In the genomic region with DNA sequence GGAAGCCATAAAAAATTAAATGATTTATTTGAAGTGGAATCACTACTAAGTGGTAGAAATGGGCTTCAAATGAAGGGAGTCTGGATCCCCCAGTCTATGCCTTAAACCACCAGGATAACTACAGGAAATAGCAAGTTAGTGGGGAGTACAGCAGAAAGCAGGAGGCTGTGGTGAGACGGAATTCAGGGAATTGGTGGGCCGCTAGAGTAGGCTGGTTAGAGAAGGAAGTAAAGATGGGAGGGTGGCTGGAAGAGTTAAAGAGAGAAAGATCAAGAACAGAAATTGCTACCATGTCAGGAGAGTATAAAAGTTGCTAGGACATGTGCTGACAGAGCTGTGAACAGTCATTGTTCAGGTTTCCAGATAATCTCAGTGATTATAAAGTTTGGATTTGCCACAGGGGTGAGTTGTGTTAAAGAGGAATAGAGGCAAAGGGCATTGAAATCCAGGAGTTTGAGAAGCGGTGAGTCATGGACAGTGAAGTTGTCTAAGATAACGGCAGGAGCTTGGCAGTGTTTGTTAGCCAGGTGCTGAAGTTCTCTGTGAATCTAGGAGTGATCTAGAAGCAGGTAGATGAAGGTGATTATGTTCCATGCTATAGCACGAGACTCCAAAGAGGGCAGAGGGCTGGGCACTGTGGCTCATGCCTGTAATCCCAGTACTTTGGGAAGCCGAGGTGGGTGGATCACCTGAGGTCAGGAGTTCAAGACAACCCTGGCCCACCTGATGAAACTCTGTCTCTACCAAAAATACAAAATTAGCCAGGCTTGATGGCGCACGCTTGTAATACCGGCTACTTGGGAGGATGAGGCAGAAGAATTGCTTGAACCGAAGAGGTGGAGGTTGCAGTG, we compare ENCODE assay signal across 1 cellular context.
TF ChIP-seq lines count a peak whose summit lies in the region.

No MANE protein-coding gene starts in this region.

TF ChIP-seq in K562, 482 proteins besides CTCF, POLR2A, EP300 and RAD21 (continued from another document):
- TF ChIP-seq CTBP1 (IDR thresholded peaks at IDR 0.05; ENCODE audit: borderline replicate concordance) (peak; percentile 87), SMARCE1 (IDR thresholded peaks at IDR 0.05) (peak; percentile 72; the same call in 1 of the 2 replicates), MTF1 (CRISPR knock-in tag; IDR thresholded peaks at IDR 0.05; ENCODE audit: borderline replicate concordance) (no peak), NR2C2 (CRISPR knock-in tag; IDR thresholded peaks at IDR 0.05) (no peak), NR2C2 (tag; IDR thresholded peaks at IDR 0.05) (peak; percentile 16; the same call in 1 of the 2 replicates), ZSCAN29 (IDR thresholded peaks at IDR 0.05) (no peak), ETV6 (IDR thresholded peaks at IDR 0.05; ENCODE audit: borderline replicate concordance in 1 of 2, low read depth in 2 of 2, low read length in 1 of 2) (no peak), ETV6 (CRISPR knock-in tag; IDR thresholded peaks at IDR 0.05; ENCODE audit: borderline replicate concordance) (no peak), ZNF277 (CRISPR knock-in tag; IDR thresholded peaks at IDR 0.05; ENCODE audit: borderline replicate concordance) (no peak), GATA2 (CRISPR knock-in tag; IDR thresholded peaks at IDR 0.05) (0 out of 2 replicates have a peak, but pooled peaks have one; percentile 21)
- TF ChIP-seq, protein P1, sequence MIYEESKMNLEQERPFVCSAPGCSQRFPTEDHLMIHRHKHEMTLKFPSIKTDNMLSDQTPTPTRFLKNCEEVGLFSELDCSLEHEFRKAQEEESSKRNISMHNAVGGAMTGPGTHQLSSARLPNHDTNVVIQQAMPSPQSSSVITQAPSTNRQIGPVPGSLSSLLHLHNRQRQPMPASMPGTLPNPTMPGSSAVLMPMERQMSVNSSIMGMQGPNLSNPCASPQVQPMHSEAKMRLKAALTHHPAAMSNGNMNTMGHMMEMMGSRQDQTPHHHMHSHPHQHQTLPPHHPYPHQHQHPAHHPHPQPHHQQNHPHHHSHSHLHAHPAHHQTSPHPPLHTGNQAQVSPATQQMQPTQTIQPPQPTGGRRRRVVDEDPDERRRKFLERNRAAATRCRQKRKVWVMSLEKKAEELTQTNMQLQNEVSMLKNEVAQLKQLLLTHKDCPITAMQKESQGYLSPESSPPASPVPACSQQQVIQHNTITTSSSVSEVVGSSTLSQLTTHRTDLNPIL (CRISPR knock-in tag; IDR thresholded peaks at IDR 0.05), result no peak
